Comparison of ENCODE assay signal across 8 cellular contexts in the genomic region with DNA sequence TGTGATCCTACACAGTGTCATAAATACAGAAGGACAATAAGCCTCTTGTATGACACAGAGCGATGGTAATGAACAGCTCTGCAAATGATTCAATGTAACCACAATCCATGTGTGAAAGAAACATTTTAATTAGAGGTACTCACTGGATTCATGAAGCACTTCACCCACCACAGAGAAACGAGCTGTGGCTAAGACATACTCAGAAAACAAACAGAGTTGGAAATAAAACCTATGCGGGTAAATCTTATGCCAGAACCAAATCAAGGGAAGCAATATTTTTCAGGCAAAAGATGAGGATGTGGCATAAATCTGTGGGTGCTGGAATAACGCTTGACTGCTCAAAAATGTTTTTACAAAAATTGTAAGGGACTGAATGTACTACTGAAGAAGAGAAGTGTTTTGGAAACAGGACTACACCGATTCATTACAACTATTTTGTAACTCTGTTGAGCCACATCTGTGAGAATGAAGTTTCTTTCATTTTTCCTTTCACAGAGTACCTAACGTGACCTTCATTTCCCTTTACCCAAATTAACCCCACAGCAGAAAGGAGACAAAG.
DNase-seq lines count a peak whose midpoint lies in the region; ATAC-seq, FAIRE-seq and TF ChIP-seq lines count a peak whose summit lies in the region.

No MANE protein-coding gene starts in this region.

- no peaks in the 10 kb centered on the region for H3K36me3 ChIP-seq in bronchial epithelial cell (ENCODE audit: control insufficient read depth, insufficient read depth, low read length)

- peaks cover 5% of the 10 kb centered on the region for H3K36me3 Mint-ChIP-seq in stimulated activated effector memory CD8-positive, alpha-beta T cell treated with anti-CD3 and anti-CD28 coated beads, Interleukin-12 subunit alpha, Interleukin-12 subunit beta, amount 100 ng/mL, for 72 hours

- TF ChIP-seq CTCF in bronchial epithelial cell (IDR thresholded peaks at IDR 0.05; ENCODE audit: insufficient read depth, low read length, severe bottlenecking), result no peak

- H3K27me3 ChIP-seq in bronchial epithelial cell (ENCODE audit: control insufficient read depth, insufficient read depth, low read length), result no peaks in the 10 kb centered on the region

- no peaks in the 10 kb centered on the region for H3K9me3 Mint-ChIP-seq in stimulated activated effector memory CD8-positive, alpha-beta T cell treated with anti-CD3 and anti-CD28 coated beads, Interleukin-12 subunit alpha, Interleukin-12 subunit beta, amount 100 ng/mL, for 72 hours

- DNase-seq in EH (ENCODE audit: low read depth) (peak; percentile 33), bronchial epithelial cell (ENCODE audit: low read depth) (peak; percentile 31), OCI-M1 (lab: John Stamatoyannopoulos, UW) (no peak), NCI-H2227 treated with DMSO at 0.1 percent for 48 hours (lab: John Stamatoyannopoulos, UW) (no peak), UCSD-AML1 (lab: John Stamatoyannopoulos, UW; ENCODE audit: unreplicated experiment) (no peak)
- no peak for DNase-seq in stimulated activated effector memory CD8-positive, alpha-beta T cell treated with anti-CD3 and anti-CD28 coated beads, Interleukin-12 subunit alpha, Interleukin-12 subunit beta, amount 100 ng/mL, for 72 hours (ENCODE audit: low spot score in 2 of 2)

- no peak for FAIRE-seq in bronchial epithelial cell (lab: Jason Lieb, UNC)

- peaks cover 23% of the 10 kb centered on the region for H3K4me1 Mint-ChIP-seq in stimulated activated effector memory CD8-positive, alpha-beta T cell treated with anti-CD3 and anti-CD28 coated beads, Interleukin-12 subunit alpha, Interleukin-12 subunit beta, amount 100 ng/mL, for 72 hours

- H3K4me3 ChIP-seq in bronchial epithelial cell (ENCODE audit: low read depth, low read length), result no peak overlapping the region

- H3K4me3 Mint-ChIP-seq in stimulated activated effector memory CD8-positive, alpha-beta T cell treated with anti-CD3 and anti-CD28 coated beads, Interleukin-12 subunit alpha, Interleukin-12 subunit beta, amount 100 ng/mL, for 72 hours, result peak overlapping the region; percentile 46

- peak; percentile 59 for ATAC-seq in GM21367 (IDR thresholded peaks at IDR 0.05; ENCODE audit: unreplicated experiment)
- ATAC-seq in HG03565 (IDR thresholded peaks at IDR 0.05; ENCODE audit: unreplicated experiment), result peak; percentile 49
- ATAC-seq in stimulated activated effector memory CD8-positive, alpha-beta T cell treated with anti-CD3 and anti-CD28 coated beads, Interleukin-12 subunit alpha, Interleukin-12 subunit beta, amount 100 ng/mL, for 72 hours, result peak; percentile 99

- H3K27ac Mint-ChIP-seq in stimulated activated effector memory CD8-positive, alpha-beta T cell treated with anti-CD3 and anti-CD28 coated beads, Interleukin-12 subunit alpha, Interleukin-12 subunit beta, amount 100 ng/mL, for 72 hours, result peak overlapping the region; percentile 87

Comparison
In these comparisons a context has a peak if more than half of its experiments do, and no peak if none do; other contexts are left out.
1. DNase-seq: peak in EH (single experiment) and bronchial epithelial cell (single experiment); none in stimulated activated effector memory CD8-positive, alpha-beta T cell treated with anti-CD3 and anti-CD28 coated beads, Interleukin-12 subunit alpha, Interleukin-12 subunit beta, amount 100 ng/mL, for 72 hours (0 of 2), OCI-M1 (single experiment), NCI-H2227 treated with DMSO at 0.1 percent for 48 hours (single experiment) and UCSD-AML1 (single experiment).
2. ATAC-seq: peak in every context shown above with its lines; median percentile 99 in stimulated activated effector memory CD8-positive, alpha-beta T cell treated with anti-CD3 and anti-CD28 coated beads, Interleukin-12 subunit alpha, Interleukin-12 subunit beta, amount 100 ng/mL, for 72 hours; 59 in GM21367; 49 in HG03565.